Comparison of ENCODE assay signal across 1 cellular context in the genomic region with DNA sequence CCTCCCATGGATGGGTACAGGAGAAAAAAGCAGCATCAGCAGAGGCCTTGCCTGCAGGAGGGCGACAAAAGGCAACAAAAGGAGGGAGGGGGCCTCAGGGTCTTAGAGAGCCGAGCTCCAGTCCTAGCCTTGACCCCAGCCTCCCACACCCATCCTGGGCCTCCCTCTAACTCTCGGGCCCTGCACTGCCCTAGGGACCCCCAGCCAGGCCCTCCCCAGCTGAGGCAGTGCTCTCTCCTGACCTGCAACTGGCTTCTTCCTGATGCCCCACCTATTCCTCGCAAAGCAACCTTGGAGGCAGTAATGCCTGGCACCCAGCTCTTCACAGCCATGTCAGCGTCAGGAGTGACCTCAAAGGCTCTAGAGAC.
TF ChIP-seq lines count a peak whose summit lies in the region.

No MANE protein-coding gene starts in this region.

TF ChIP-seq in GM23338, 12 proteins besides CTCF, POLR2A, EP300 and RAD21 (continued from another document):
- TF ChIP-seq, protein P1, sequence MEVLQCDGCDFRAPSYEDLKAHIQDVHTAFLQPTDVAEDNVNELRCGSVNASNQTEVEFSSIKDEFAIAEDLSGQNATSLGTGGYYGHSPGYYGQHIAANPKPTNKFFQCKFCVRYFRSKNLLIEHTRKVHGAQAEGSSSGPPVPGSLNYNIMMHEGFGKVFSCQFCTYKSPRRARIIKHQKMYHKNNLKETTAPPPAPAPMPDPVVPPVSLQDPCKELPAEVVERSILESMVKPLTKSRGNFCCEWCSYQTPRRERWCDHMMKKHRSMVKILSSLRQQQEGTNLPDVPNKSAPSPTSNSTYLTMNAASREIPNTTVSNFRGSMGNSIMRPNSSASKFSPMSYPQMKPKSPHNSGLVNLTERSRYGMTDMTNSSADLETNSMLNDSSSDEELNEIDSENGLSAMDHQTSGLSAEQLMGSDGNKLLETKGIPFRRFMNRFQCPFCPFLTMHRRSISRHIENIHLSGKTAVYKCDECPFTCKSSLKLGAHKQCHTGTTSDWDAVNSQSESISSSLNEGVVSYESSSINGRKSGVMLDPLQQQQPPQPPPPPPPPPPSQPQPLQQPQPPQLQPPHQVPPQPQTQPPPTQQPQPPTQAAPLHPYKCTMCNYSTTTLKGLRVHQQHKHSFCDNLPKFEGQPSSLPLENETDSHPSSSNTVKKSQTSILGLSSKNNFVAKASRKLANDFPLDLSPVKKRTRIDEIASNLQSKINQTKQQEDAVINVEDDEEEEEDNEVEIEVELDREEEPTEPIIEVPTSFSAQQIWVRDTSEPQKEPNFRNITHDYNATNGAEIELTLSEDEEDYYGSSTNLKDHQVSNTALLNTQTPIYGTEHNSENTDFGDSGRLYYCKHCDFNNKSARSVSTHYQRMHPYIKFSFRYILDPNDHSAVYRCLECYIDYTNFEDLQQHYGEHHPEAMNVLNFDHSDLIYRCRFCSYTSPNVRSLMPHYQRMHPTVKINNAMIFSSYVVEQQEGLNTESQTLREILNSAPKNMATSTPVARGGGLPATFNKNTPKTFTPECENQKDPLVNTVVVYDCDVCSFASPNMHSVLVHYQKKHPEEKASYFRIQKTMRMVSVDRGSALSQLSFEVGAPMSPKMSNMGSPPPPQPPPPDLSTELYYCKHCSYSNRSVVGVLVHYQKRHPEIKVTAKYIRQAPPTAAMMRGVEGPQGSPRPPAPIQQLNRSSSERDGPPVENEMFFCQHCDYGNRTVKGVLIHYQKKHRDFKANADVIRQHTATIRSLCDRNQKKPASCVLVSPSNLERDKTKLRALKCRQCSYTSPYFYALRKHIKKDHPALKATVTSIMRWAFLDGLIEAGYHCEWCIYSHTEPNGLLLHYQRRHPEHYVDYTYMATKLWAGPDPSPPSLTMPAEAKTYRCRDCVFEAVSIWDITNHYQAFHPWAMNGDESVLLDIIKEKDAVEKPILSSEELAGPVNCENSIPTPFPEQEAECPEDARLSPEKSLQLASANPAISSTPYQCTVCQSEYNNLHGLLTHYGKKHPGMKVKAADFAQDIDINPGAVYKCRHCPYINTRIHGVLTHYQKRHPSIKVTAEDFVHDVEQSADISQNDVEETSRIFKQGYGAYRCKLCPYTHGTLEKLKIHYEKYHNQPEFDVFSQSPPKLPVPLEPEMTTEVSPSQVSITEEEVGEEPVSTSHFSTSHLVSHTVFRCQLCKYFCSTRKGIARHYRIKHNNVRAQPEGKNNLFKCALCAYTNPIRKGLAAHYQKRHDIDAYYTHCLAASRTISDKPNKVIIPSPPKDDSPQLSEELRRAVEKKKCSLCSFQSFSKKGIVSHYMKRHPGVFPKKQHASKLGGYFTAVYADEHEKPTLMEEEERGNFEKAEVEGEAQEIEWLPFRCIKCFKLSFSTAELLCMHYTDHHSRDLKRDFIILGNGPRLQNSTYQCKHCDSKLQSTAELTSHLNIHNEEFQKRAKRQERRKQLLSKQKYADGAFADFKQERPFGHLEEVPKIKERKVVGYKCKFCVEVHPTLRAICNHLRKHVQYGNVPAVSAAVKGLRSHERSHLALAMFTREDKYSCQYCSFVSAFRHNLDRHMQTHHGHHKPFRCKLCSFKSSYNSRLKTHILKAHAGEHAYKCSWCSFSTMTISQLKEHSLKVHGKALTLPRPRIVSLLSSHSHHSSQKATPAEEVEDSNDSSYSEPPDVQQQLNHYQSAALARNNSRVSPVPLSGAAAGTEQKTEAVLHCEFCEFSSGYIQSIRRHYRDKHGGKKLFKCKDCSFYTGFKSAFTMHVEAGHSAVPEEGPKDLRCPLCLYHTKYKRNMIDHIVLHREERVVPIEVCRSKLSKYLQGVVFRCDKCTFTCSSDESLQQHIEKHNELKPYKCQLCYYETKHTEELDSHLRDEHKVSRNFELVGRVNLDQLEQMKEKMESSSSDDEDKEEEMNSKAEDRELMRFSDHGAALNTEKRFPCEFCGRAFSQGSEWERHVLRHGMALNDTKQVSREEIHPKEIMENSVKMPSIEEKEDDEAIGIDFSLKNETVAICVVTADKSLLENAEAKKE (CRISPR knock-in tag; IDR thresholded peaks at IDR 0.05): no peak
- TF ChIP-seq EZH2phosphoT487 (IDR thresholded peaks at IDR 0.05; ENCODE audit: unreplicated experiment): no peak
